Comparison of ENCODE assay signal across 13 cellular contexts in genomic region chr14:24070285-24071143, GRCh38.
A peak's percentile ranks its signal among the peaks of the same experiment; 100 is the strongest.
DNase-seq lines count a peak whose midpoint lies in the region; ATAC-seq lines count a peak whose summit lies in the region.
"Had no signal": no experiment of that assay in that cellular context is flagged by ENCODE, and none has a peak within 500 bp of the region (broad histone marks: within the 10 kb centered on the region; RNA-seq: fewer than 3 reads in every experiment).

No MANE protein-coding gene starts in this region.

- no peak for ATAC-seq in GM19467 (IDR thresholded peaks at IDR 0.05; ENCODE audit: unreplicated experiment)
- no peak for ATAC-seq in HG03378 (IDR thresholded peaks at IDR 0.05; ENCODE audit: unreplicated experiment)
- ATAC-seq: GM23338; left cardiac atrium; stimulated activated memory B cell treated with anti-CD40 and anti-IgM and Interleukin-4, amounts not matched to agents 10 μg/mL and 1 μg/mL and 100 μg/mL, for 72 hours had no signal

- DNase-seq in COLO668 (lab: John Stamatoyannopoulos, UW; ENCODE audit: unreplicated experiment) (peak; percentile 84), D341Med (ENCODE audit: low spot score) (peak; percentile 63), NCI-H345 treated with DMSO at 0.1 percent for 48 hours (lab: John Stamatoyannopoulos, UW; ENCODE audit: unreplicated experiment) (peak; percentile 72), cerebellar cortex (ENCODE audit: low spot score) (peak; percentile 63), UCSD-AML1 (lab: John Stamatoyannopoulos, UW; ENCODE audit: unreplicated experiment) (no peak)
- DNase-seq: activated CD4-positive, alpha-beta T cell treated with anti-CD3 and anti-CD28 coated beads for 1 hour; activated naive CD4-positive, alpha-beta T cell; left cardiac atrium; PC-9 had no signal
